ENCODE assay signal across 8 cellular contexts in the genomic region with DNA sequence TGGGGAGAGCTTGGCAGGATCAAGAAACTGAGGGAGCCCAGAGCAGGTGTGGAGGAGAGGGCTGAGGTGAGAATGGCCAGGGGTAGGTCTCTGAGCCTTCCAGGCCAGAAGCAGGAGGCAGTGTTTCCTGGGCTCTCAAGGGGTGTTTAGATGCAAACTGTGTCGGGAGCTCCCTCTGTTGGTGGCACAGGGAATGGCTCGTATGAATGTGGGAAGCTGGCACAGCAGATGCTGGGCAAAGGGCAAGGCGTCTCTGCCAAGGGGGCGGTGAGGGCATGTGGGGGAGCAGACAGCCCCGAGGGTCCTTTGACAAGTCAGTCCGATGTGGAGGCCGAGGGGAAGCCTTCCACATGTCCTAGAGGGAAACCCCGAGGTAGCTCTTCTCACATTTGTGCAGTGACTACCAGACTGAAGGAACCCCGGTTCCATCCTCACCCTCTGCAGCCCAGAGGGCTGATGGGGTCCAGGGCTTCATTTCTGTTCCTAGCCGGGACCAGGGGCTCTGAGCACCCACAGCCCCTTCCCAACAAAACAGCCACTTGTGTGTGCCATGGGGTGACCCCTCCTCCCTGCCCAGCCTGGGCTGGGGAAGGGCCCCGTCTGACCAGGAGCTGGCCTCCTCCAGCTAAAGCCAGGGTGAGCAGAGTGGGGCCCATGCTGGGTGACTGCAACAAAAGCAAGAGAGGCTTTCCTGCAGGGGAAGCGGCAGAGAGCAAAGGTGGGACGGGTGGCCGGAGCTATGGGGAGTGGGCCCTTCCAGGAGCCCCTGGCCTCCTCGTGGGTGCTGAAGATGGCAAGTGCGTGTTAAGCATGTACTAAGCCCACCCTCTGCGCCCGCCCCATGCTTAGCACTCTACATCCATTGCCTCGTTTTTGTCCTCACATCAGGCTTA.
A peak's percentile ranks its signal among the peaks of the same experiment; 100 is the strongest.
DNase-seq lines count a peak whose midpoint lies in the region; ATAC-seq and TF ChIP-seq lines count a peak whose summit lies in the region.

No MANE protein-coding gene starts in this region.

- TF ChIP-seq CTCF in MM.1S (IDR thresholded peaks at IDR 0.05; ENCODE audit: low read length) (peak; percentile 95), psoas muscle (IDR thresholded peaks at IDR 0.05) (peak; percentile 91)

- no peak overlapping the region for H3K4me3 ChIP-seq in MM.1S (ENCODE audit: low read length)
- H3K4me3 ChIP-seq in psoas muscle: no peak overlapping the region

- H3K27me3 ChIP-seq in MM.1S (replicated peaks; ENCODE audit: insufficient read depth, low read length) (no peaks in the 10 kb centered on the region), psoas muscle (ENCODE audit: insufficient read depth in 3 of 3, low read length in 2 of 3) (no peaks in the 10 kb centered on the region)

- no peak overlapping the region for H3K4me3 Mint-ChIP-seq in activated naive CD8-positive, alpha-beta T cell treated with anti-CD3 and anti-CD28 coated beads, Interleukin-2, amount 10 ng/mL, durations not matched to agents 7 days and 5 days

- H3K36me3 Mint-ChIP-seq in activated naive CD8-positive, alpha-beta T cell treated with anti-CD3 and anti-CD28 coated beads, Interleukin-2, amount 10 ng/mL, durations not matched to agents 7 days and 5 days: no peaks in the 10 kb centered on the region

- H3K9me2 ChIP-seq in MM.1S (replicated peaks; ENCODE audit: insufficient read depth, low read length): no peaks in the 10 kb centered on the region

- no peak overlapping the region for H2AFZ ChIP-seq in MM.1S (ENCODE audit: low read length)

- no peaks in the 10 kb centered on the region for H3K36me3 ChIP-seq in MM.1S (replicated peaks; ENCODE audit: insufficient read depth, low read length)
- no peaks in the 10 kb centered on the region for H3K36me3 ChIP-seq in psoas muscle (ENCODE audit: insufficient read depth in 1 of 2, low read depth in 1 of 2)

- intact Hi-C loops in cardiac septum (cut with DNase I): loop anchor here (1.0 to 10.0 kb wide), 3 partner anchors 223 to 656 kb away; no protein-coding TSS in a partner anchor
- intact Hi-C loops in psoas muscle (cut with DNase I): loop anchor here in 1 of 2 donors (1.0 to 5.0 kb wide), 2 partner anchors 383 to 583 kb away; no protein-coding TSS in a partner anchor

- H3K9ac ChIP-seq in MM.1S (ENCODE audit: low read length): no peak overlapping the region

- 53 to 60% (median 59%) methylated on average over 19 of the region's 19 CpGs for WGBS in psoas muscle, 3 donors

- H3K79me2 ChIP-seq in MM.1S (ENCODE audit: low read length): no peaks in the 10 kb centered on the region

- POLR2A ChIA-PET in activated naive CD8-positive, alpha-beta T cell treated with anti-CD3 and anti-CD28 coated beads, Interleukin-2, amount 10 ng/mL, durations not matched to agents 7 days and 5 days (lab: Charles Lee): no interaction called here

- H3K4me1 ChIP-seq in MM.1S (ENCODE audit: low read length) (0 out of 2 replicates have a peak, but pooled peaks cover 3% of the 10 kb centered on the region), psoas muscle (peaks cover 20% of the 10 kb centered on the region)

- peak; percentile 42 for DNase-seq in NK-92 treated with Interleukin-12 subunit alpha and Interleukin-12 subunit beta, amount 100 ng/mL, for 24 hours (lab: John Stamatoyannopoulos, UW)
- DNase-seq in NK-92 (lab: John Stamatoyannopoulos, UW; ENCODE audit: unreplicated experiment) (no peak), MM.1S (peak; percentile 78), SW 1271 (lab: John Stamatoyannopoulos, UW) (peak; percentile 56 to 67), cardiac septum (ENCODE audit: low spot score) (peak; percentile 83), psoas muscle (peak; percentile 79 to 89)
- DNase-seq in activated naive CD8-positive, alpha-beta T cell treated with anti-CD3 and anti-CD28 coated beads, Interleukin-2, amount 10 ng/mL, durations not matched to agents 7 days and 5 days: peak; percentile 77

- peak; percentile 76 for ATAC-seq in activated naive CD8-positive, alpha-beta T cell treated with anti-CD3 and anti-CD28 coated beads, Interleukin-2, amount 10 ng/mL, durations not matched to agents 7 days and 5 days (ENCODE audit: low read depth)
- peak; percentile 72 to 85 (median 78) for ATAC-seq in psoas muscle
- no peak for ATAC-seq in GM19035 (IDR thresholded peaks at IDR 0.05; ENCODE audit: unreplicated experiment)

- H3K27ac ChIP-seq in MM.1S (ENCODE audit: low read length): no peak overlapping the region
- peak overlapping the region; percentile 16 for H3K27ac ChIP-seq in psoas muscle

- no peak overlapping the region for H3K27ac Mint-ChIP-seq in activated naive CD8-positive, alpha-beta T cell treated with anti-CD3 and anti-CD28 coated beads, Interleukin-2, amount 10 ng/mL, durations not matched to agents 7 days and 5 days

- H3K27me3 Mint-ChIP-seq in activated naive CD8-positive, alpha-beta T cell treated with anti-CD3 and anti-CD28 coated beads, Interleukin-2, amount 10 ng/mL, durations not matched to agents 7 days and 5 days: no peaks in the 10 kb centered on the region

- peaks cover 5% of the 10 kb centered on the region for H3K4me1 Mint-ChIP-seq in activated naive CD8-positive, alpha-beta T cell treated with anti-CD3 and anti-CD28 coated beads, Interleukin-2, amount 10 ng/mL, durations not matched to agents 7 days and 5 days

- no peaks in the 10 kb centered on the region for H3K9me3 ChIP-seq in MM.1S (replicated peaks; ENCODE audit: insufficient read depth, low read length)
- no peaks in the 10 kb centered on the region for H3K9me3 ChIP-seq in psoas muscle

- H3F3A ChIP-seq in MM.1S (ENCODE audit: insufficient read depth, low read length): no peaks in the 10 kb centered on the region

- H3K4me2 ChIP-seq in MM.1S (ENCODE audit: low read depth, low read length): no peak overlapping the region

- H4K20me1 ChIP-seq in MM.1S (ENCODE audit: insufficient read depth, low read length): no peaks in the 10 kb centered on the region

- no peaks in the 10 kb centered on the region for H3K9me3 Mint-ChIP-seq in activated naive CD8-positive, alpha-beta T cell treated with anti-CD3 and anti-CD28 coated beads, Interleukin-2, amount 10 ng/mL, durations not matched to agents 7 days and 5 days
